ENCODE assay signal across 13 cellular contexts in genomic region chr6:105058316-105058715, GRCh38.
DNase-seq lines count a peak whose midpoint lies in the region; ATAC-seq and TF ChIP-seq lines count a peak whose summit lies in the region.
"Had no signal": no experiment of that assay in that cellular context is flagged by ENCODE, and none has a peak within 500 bp of the region (broad histone marks: within the 10 kb centered on the region; RNA-seq: fewer than 3 reads in every experiment).

No MANE protein-coding gene starts in this region.

- TF ChIP-seq EP300 in sigmoid colon (IDR thresholded peaks at IDR 0.05) = no peak

- H3K4me1 ChIP-seq in DND-41 (ENCODE audit: insufficient read depth, low read length) (peaks cover 11% of the 10 kb centered on the region), PC-3 (ENCODE audit: insufficient read depth, low read length) (no peaks in the 10 kb centered on the region), ectodermal cell (ENCODE audit: control insufficient read depth, insufficient read depth, low read length) (peaks cover 15% of the 10 kb centered on the region), mesodermal cell (ENCODE audit: control insufficient read depth, insufficient read depth, low read length, poor library complexity, severe bottlenecking) (peaks cover 4% of the 10 kb centered on the region), sigmoid colon (no peaks in the 10 kb centered on the region)

- intact Hi-C loops in PC-3 (cut with micrococcal nuclease) = no loop called here
- intact Hi-C loops in sigmoid colon (cut with DNase I) = no loop called here

- H3K4me2 ChIP-seq in DND-41 (ENCODE audit: insufficient read depth, low read length) = no peak overlapping the region
- no peak overlapping the region for H3K4me2 ChIP-seq in PC-3 (ENCODE audit: low read length)

- POLR2A ChIA-PET in PC-3 (lab: Charles Lee; ENCODE audit: unreplicated experiment) = no interaction called here

- H3K27me3 ChIP-seq in DND-41 (ENCODE audit: insufficient read depth, low read length, poor library complexity) = no peaks in the 10 kb centered on the region
- H3K27me3 ChIP-seq in PC-3 (ENCODE audit: low read length) = no peaks in the 10 kb centered on the region
- no peaks in the 10 kb centered on the region for H3K27me3 ChIP-seq in ectodermal cell (ENCODE audit: control insufficient read depth, insufficient read depth, low read length, poor library complexity, severe bottlenecking)
- no peaks in the 10 kb centered on the region for H3K27me3 ChIP-seq in sigmoid colon

- no peaks in the 10 kb centered on the region for H3K9me3 ChIP-seq in DND-41 (ENCODE audit: insufficient read depth, low read length, severe bottlenecking)
- no peaks in the 10 kb centered on the region for H3K9me3 ChIP-seq in PC-3 (ENCODE audit: low read length)
- no peaks in the 10 kb centered on the region for H3K9me3 ChIP-seq in ectodermal cell (ENCODE audit: control insufficient read depth, low read length)
- H3K9me3 ChIP-seq in mesodermal cell (ENCODE audit: control insufficient read depth, low read length) = no peaks in the 10 kb centered on the region
- H3K9me3 ChIP-seq in sigmoid colon = no peaks in the 10 kb centered on the region

- no TSS peak for BruUV-seq in PC-3 (replicated peaks; lab: Mats Ljungman, UMichigan)

- 0 out of 2 replicates have a peak overlapping the region, but pooled peaks have one; percentile 3 for H3K27ac ChIP-seq in DND-41 (ENCODE audit: low read length)
- no peak overlapping the region for H3K27ac ChIP-seq in PC-3 (ENCODE audit: low read length)
- H3K27ac ChIP-seq in ectodermal cell (ENCODE audit: insufficient read depth, low read depth, low read length, poor library complexity, severe bottlenecking) = peak overlapping the region; percentile 29
- H3K27ac ChIP-seq in mesodermal cell (ENCODE audit: low read depth, low read length, severe bottlenecking) = peak overlapping the region; percentile 36
- no peak overlapping the region for H3K27ac ChIP-seq in sigmoid colon

- CTCF ChIA-PET in PC-3 (lab: Charles Lee) = no interaction called here

- no peaks in the 10 kb centered on the region for H3K9me2 ChIP-seq in PC-3 (replicated peaks; ENCODE audit: low read length)

- H3K36me3 ChIP-seq in DND-41 (ENCODE audit: insufficient read depth, low read length) (no peaks in the 10 kb centered on the region), PC-3 (ENCODE audit: low read depth, low read length) (no peaks in the 10 kb centered on the region), ectodermal cell (ENCODE audit: control insufficient read depth, insufficient read depth, low read length) (no peaks in the 10 kb centered on the region), mesodermal cell (ENCODE audit: control insufficient read depth, insufficient read depth, low read length) (peaks cover 7% of the 10 kb centered on the region), sigmoid colon (no peaks in the 10 kb centered on the region)

- TF ChIP-seq CTCF in DND-41 (IDR thresholded peaks at IDR 0.05; ENCODE audit: borderline replicate concordance, extremely low read depth, low read length, poor library complexity, severe bottlenecking) (no peak), PC-3 (conservative IDR thresholded peaks at IDR 0.05; ENCODE audit: low read depth, low read length) (no peak), sigmoid colon (IDR thresholded peaks at IDR 0.05) (no peak)

- H3F3A ChIP-seq in PC-3 (ENCODE audit: low read length, unreplicated experiment) = no peaks in the 10 kb centered on the region

- H3K9ac ChIP-seq in DND-41 (ENCODE audit: low read depth, low read length) = no peak overlapping the region; the same call in 1 of the 2 replicates
- H3K9ac ChIP-seq in PC-3 (ENCODE audit: low read length) = no peak overlapping the region

- H3K79me2 ChIP-seq in DND-41 (ENCODE audit: insufficient read depth, low read length) = no peaks in the 10 kb centered on the region
- H3K79me2 ChIP-seq in PC-3 (ENCODE audit: low read length) = no peaks in the 10 kb centered on the region

- no peak for TF ChIP-seq POLR2A in sigmoid colon (IDR thresholded peaks at IDR 0.05)

- H3K4me3 ChIP-seq in DND-41 (ENCODE audit: low read depth in 1 of 2, low read length in 2 of 2) (no peak overlapping the region), PC-3 (ENCODE audit: low read length) (no peak overlapping the region), ectodermal cell (ENCODE audit: insufficient read depth, low read depth, low read length) (no peak overlapping the region), mesodermal cell (ENCODE audit: extremely low read depth, insufficient read depth, low read length, poor library complexity, severe bottlenecking) (no peak overlapping the region), sigmoid colon (no peak overlapping the region)

- H4K20me1 ChIP-seq in DND-41 (ENCODE audit: insufficient read depth, low read length) (no peaks in the 10 kb centered on the region), PC-3 (ENCODE audit: low read length) (no peaks in the 10 kb centered on the region)

- peak; percentile 31; the same call in 1 of the 3 replicates for ATAC-seq in DND-41 (ENCODE audit: insufficient read depth, low read depth)
- no peak for ATAC-seq in PC-3
- no peak for ATAC-seq in HG03108 (IDR thresholded peaks at IDR 0.05; ENCODE audit: unreplicated experiment)
- ATAC-seq: HCT116 had no signal

- H2AFZ ChIP-seq in DND-41 (ENCODE audit: low read depth, low read length) = no peak overlapping the region
- H2AFZ ChIP-seq in PC-3 (ENCODE audit: low read length) = peak overlapping the region; percentile 30

- DNase-seq in DND-41 = no peak
- no peak for DNase-seq in PC-3
- DNase-seq in NCI-H146 treated with DMSO at 0.1 percent for 48 hours (lab: John Stamatoyannopoulos, UW; ENCODE audit: unreplicated experiment) = no peak
- DNase-seq in NCI-H1105 (lab: John Stamatoyannopoulos, UW) = no peak
- no peak for DNase-seq in sigmoid colon
- DNase-seq: DMS79 treated with DMSO at 0.1 percent for 48 hours, NCI-H187, NCI-H2107, NCI-H510A treated with DMSO at 0.1 percent for 48 hours had no signal

Comparison
In these comparisons a context has a peak if more than half of its experiments do, and no peak if none do; other contexts are left out.
1. H3K27ac ChIP-seq: peak in DND-41 (single experiment), ectodermal cell (single experiment) and mesodermal cell (single experiment); none in PC-3 (single experiment) and sigmoid colon (0 of 4).